ENCODE assay signal across 8 cellular contexts in genomic region chr9:107282268-107282667, GRCh38. TPM values are rescaled to one million over a fixed set of nuclear protein-coding genes. Genes with fewer than 3 reads are reported as not detected.
DNase-seq lines count a peak whose midpoint lies in the region; ATAC-seq and TF ChIP-seq lines count a peak whose summit lies in the region.

No MANE protein-coding gene starts in this region.

- peak overlapping the region; percentile 83 for H3K27ac Mint-ChIP-seq in activated naive CD8-positive, alpha-beta T cell treated with anti-CD3 and anti-CD28 coated beads, Interleukin-2, amount 50 U/mL, for 24 hours

- DNase-seq in GM13977 (ENCODE audit: low spot score) (peak; percentile 19), left lobe of liver (ENCODE audit: low spot score) (no peak), tibial nerve (ENCODE audit: low spot score in 2 of 2) (peak in 1 of 2 donors; percentile 10), NCI-H2081 (lab: John Stamatoyannopoulos, UW) (no peak), KBM-7 (no peak)
- no peak for DNase-seq in activated naive CD8-positive, alpha-beta T cell treated with anti-CD3 and anti-CD28 coated beads, Interleukin-2, amount 50 U/mL, for 24 hours

- H3K9me3 ChIP-seq in tibial nerve = no peaks in the 10 kb centered on the region

- peak overlapping the region; percentile 40 to 97 (median 94) for H3K4me3 ChIP-seq in tibial nerve

- TF ChIP-seq EP300 in tibial nerve (IDR thresholded peaks at IDR 0.05) = no peak

- TF ChIP-seq POLR2A in tibial nerve (IDR thresholded peaks at IDR 0.05) = no peak

- ATAC-seq in HG03139 (IDR thresholded peaks at IDR 0.05; ENCODE audit: unreplicated experiment) (peak; percentile 0), left lobe of liver (peak; percentile 5), GM19324 (IDR thresholded peaks at IDR 0.05; ENCODE audit: low FRiP score, unreplicated experiment) (no peak)
- no peak for ATAC-seq in activated naive CD8-positive, alpha-beta T cell treated with anti-CD3 and anti-CD28 coated beads, Interleukin-2, amount 50 U/mL, for 24 hours

- no peaks in the 10 kb centered on the region for H3K27me3 ChIP-seq in tibial nerve

- in situ Hi-C loops in GM13977 (cut with MboI; ENCODE audit: low pct_unique_long_range_greater_than_20kb, low sequenced_read_pairs, unreplicated experiment) = no loop called here
- in situ Hi-C loops in KBM-7 (cut with MboI; ENCODE audit: low pct_unique_long_range_greater_than_20kb, low sequenced_read_pairs) = no loop called here

- peaks cover 55% of the 10 kb centered on the region for H3K4me1 Mint-ChIP-seq in activated naive CD8-positive, alpha-beta T cell treated with anti-CD3 and anti-CD28 coated beads, Interleukin-2, amount 50 U/mL, for 24 hours

- peak overlapping the region; percentile 77 to 99 (median 91) for H3K27ac ChIP-seq in tibial nerve

- no peak for TF ChIP-seq CTCF in GM13977 (IDR thresholded peaks at IDR 0.05; ENCODE audit: extremely low read depth, insufficient read depth, missing control alignments)
- no peak for TF ChIP-seq CTCF in tibial nerve (IDR thresholded peaks at IDR 0.05)

- no peaks in the 10 kb centered on the region for H3K9me3 Mint-ChIP-seq in activated naive CD8-positive, alpha-beta T cell treated with anti-CD3 and anti-CD28 coated beads, Interleukin-2, amount 50 U/mL, for 24 hours

- peaks cover 2 to 33% (median 14%) of the 10 kb centered on the region in 4 donors for H3K4me1 ChIP-seq in tibial nerve

- H3K4me3 Mint-ChIP-seq in activated naive CD8-positive, alpha-beta T cell treated with anti-CD3 and anti-CD28 coated beads, Interleukin-2, amount 50 U/mL, for 24 hours = peak overlapping the region; percentile 92

- peaks cover 16% of the 10 kb centered on the region for H3K36me3 Mint-ChIP-seq in activated naive CD8-positive, alpha-beta T cell treated with anti-CD3 and anti-CD28 coated beads, Interleukin-2, amount 50 U/mL, for 24 hours (ENCODE audit: low read depth)

- no peaks in the 10 kb centered on the region for H3K27me3 Mint-ChIP-seq in activated naive CD8-positive, alpha-beta T cell treated with anti-CD3 and anti-CD28 coated beads, Interleukin-2, amount 50 U/mL, for 24 hours

- no peaks in the 10 kb centered on the region for H3K36me3 ChIP-seq in tibial nerve

- 6 to 7% methylated on average over 9 of the region's 9 CpGs for WGBS in tibial nerve, 2 donors

RNA-seq across cellular contexts. Expression of gene RAD23B, which starts 0.8 kb away (rescaled TPM):
- total RNA-seq in left lobe of liver (98.7 TPM), tibial nerve (10 to 100 TPM; 87.3 to 98.6 (median 93.1) TPM)

Comparison
In these comparisons a context has a peak if more than half of its experiments do, and no peak if none do; other contexts are left out.
1. ATAC-seq: peak in HG03139 (single experiment) and left lobe of liver (single experiment); none in activated naive CD8-positive, alpha-beta T cell treated with anti-CD3 and anti-CD28 coated beads, Interleukin-2, amount 50 U/mL, for 24 hours (single experiment) and GM19324 (single experiment).